Comparison of ENCODE assay signal across 8 cellular contexts in the genomic region with DNA sequence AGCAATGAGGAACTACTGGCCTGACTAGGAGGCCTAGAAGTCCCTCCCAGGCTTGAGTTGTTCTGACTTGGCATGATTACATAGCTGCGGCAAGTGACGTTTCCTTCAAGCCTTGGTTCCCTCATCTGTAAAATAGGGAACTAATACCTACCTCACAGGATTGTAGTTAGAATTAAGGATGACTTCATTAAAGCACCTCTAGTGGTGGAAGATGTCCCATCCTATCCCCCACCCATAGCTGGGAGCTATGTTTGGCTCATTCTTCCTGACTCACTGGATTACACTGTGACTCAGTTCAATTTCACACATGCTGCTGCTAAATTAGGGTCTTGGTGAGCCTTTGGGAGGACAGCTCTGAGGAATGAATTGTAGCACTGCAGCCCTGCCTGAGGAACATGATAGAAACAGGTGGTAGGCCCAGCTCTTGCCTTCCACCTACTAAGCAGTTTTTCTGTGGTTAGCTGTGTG. TPM values are rescaled to one million over a fixed set of nuclear protein-coding genes. Genes with fewer than 3 reads are reported as not detected.
DNase-seq lines count a peak whose midpoint lies in the region; ATAC-seq and TF ChIP-seq lines count a peak whose summit lies in the region.

No MANE protein-coding gene starts in this region.

- H3K4me3 ChIP-seq in GM12864 (ENCODE audit: low read depth, low read length) = no peak overlapping the region
- no peak overlapping the region for H3K4me3 ChIP-seq in right cardiac atrium (ENCODE audit: low read length)

- WGBS in right cardiac atrium = 52% methylated on average over 2 of the region's 2 CpGs

- intact Hi-C loops in right cardiac atrium (cut with DNase I) = loop anchor here in 1 of 4 donors (5.0 kb wide), 1 partner anchor 90 kb away; no protein-coding TSS in a partner anchor

- H3K9me3 ChIP-seq in right cardiac atrium (ENCODE audit: control insufficient read depth, low read length) = no peaks in the 10 kb centered on the region

- ATAC-seq in HG03108 (IDR thresholded peaks at IDR 0.05; ENCODE audit: unreplicated experiment) = peak; percentile 45
- peak in 1 of 2 donors; percentile 46 for ATAC-seq in right cardiac atrium
- ATAC-seq in HG03097 (IDR thresholded peaks at IDR 0.05; ENCODE audit: low FRiP score, unreplicated experiment) = no peak
- ATAC-seq in GM18520 (IDR thresholded peaks at IDR 0.05; ENCODE audit: unreplicated experiment) = no peak

- DNase-seq in GM12864 (ENCODE audit: low read depth) (no peak), T1000 (lab: John Stamatoyannopoulos, UW) (peak; percentile 38), right cardiac atrium (no peak), NCI-H2081 treated with DMSO at 0.1 percent for 48 hours (lab: John Stamatoyannopoulos, UW) (no peak)
- DNase-seq in activated naive CD4-positive, alpha-beta T cell (lab: John Stamatoyannopoulos, UW) = no peak

- no peaks in the 10 kb centered on the region for H3K27me3 ChIP-seq in right cardiac atrium (ENCODE audit: control insufficient read depth, insufficient read depth)

- peaks cover 8% of the 10 kb centered on the region for H3K4me1 ChIP-seq in right cardiac atrium (ENCODE audit: control insufficient read depth, insufficient read depth, low read length)

- TF ChIP-seq CTCF in GM12864 (IDR thresholded peaks at IDR 0.05; ENCODE audit: low read depth, low read length, missing control alignments) = peak; percentile 28

- peak overlapping the region; percentile 97 for H3K27ac ChIP-seq in right cardiac atrium (ENCODE audit: low read length)

RNA-seq across cellular contexts. Expression of a gene that starts 6.0 kb away (rescaled TPM):
- total RNA-seq in right cardiac atrium = 10 to 100 TPM; 55.8 to 96.6 (median 73.6) TPM
- polyA plus RNA-seq in right cardiac atrium = 79.5 TPM

RNA-seq across cellular contexts. Expression of a gene that starts 53.7 kb away (rescaled TPM):
- total RNA-seq in right cardiac atrium = 10 to 100 TPM; 21.7 to 27.9 (median 24.6) TPM
- 10.3 TPM for polyA plus RNA-seq in right cardiac atrium
